16 cellular contexts compared by ENCODE assay signal in the genomic region with DNA sequence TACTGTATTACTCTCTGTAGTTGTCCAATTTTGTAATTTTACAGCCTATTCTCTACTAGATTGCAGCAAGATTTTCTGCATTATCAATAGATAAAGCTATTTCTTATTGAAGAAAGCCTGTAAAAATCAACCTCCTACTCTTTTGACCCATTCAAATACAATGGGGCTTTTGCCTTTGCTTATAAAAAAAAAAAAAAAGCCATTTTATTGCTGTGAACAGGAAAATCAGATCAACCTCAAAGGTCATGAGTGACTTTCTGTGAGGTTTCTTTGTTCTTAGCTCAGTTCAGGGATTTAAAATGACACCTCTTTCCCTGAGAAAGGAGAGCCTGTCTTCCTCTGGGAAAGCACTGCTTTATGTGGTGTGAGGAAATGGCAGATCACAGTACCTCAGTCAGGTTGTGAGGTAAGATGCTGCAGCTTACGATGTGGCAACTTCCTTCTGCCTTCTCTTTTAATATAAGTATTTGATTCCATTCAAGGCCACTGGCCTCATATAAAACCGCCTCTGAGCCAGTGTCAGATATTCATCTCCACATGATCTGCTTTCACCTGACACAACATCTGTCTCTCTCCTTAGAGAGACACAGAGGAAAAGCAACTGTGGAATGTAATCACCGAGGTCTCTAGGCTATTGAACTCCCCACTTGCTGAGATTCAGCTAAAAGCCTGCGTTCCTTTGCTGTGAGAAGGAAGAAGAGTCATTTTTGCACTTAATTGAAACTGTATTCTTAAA.
DNase-seq lines count a peak whose midpoint lies in the region; ATAC-seq and TF ChIP-seq lines count a peak whose summit lies in the region.
"Had no signal": no experiment of that assay in that cellular context is flagged by ENCODE, and none has a peak within 500 bp of the region (broad histone marks: within the 10 kb centered on the region; RNA-seq: fewer than 3 reads in every experiment).

No MANE protein-coding gene starts in this region.

- DNase-seq in NCI-H2171 (lab: John Stamatoyannopoulos, UW) (peak; percentile 23), SW480 (ENCODE audit: low spot score) (peak; percentile 11), left colon (no peak), posterior cingulate gyrus (no peak)
- DNase-seq in effector CD4-positive, alpha-beta T cell: no peak
- no peak for DNase-seq in activated naive CD8-positive, alpha-beta T cell treated with anti-CD3 and anti-CD28 coated beads, Interleukin-2, amount 50 U/mL, for 24 hours
- DNase-seq: BE2C; CD8-positive, alpha-beta T cell; IMR-90; NCI-H187 treated with DMSO at 0.1 percent for 48 hours; NCI-H2227 treated with DMSO at 0.1 percent for 48 hours; NCI-H69; Right ventricle myocardium superior had no signal

- H3K9ac ChIP-seq in parathyroid adenoma: no peak overlapping the region

- no peaks in the 10 kb centered on the region for H3K79me2 ChIP-seq in parathyroid adenoma

- H3K27ac ChIP-seq in parathyroid adenoma: no peak overlapping the region

- H3K27me3 Mint-ChIP-seq in activated naive CD8-positive, alpha-beta T cell treated with anti-CD3 and anti-CD28 coated beads, Interleukin-2, amount 50 U/mL, for 24 hours: peaks cover 2% of the 10 kb centered on the region

- no peaks in the 10 kb centered on the region for H3K4me1 Mint-ChIP-seq in activated naive CD8-positive, alpha-beta T cell treated with anti-CD3 and anti-CD28 coated beads, Interleukin-2, amount 50 U/mL, for 24 hours

- H3K4me3 ChIP-seq in parathyroid adenoma (ENCODE audit: low read depth, low read length): no peak overlapping the region
- H3K4me3 ChIP-seq: HAP-1 had no signal

- ATAC-seq in left colon: peak; percentile 27
- no peak for ATAC-seq in activated naive CD8-positive, alpha-beta T cell treated with anti-CD3 and anti-CD28 coated beads, Interleukin-2, amount 50 U/mL, for 24 hours
- ATAC-seq: CD8-positive, alpha-beta T cell; Panc1 had no signal

- peak overlapping the region; percentile 63 for H2AFZ ChIP-seq in parathyroid adenoma

- H3K9me3 Mint-ChIP-seq in activated naive CD8-positive, alpha-beta T cell treated with anti-CD3 and anti-CD28 coated beads, Interleukin-2, amount 50 U/mL, for 24 hours: peaks cover 9% of the 10 kb centered on the region

- no peaks in the 10 kb centered on the region for H3K36me3 Mint-ChIP-seq in activated naive CD8-positive, alpha-beta T cell treated with anti-CD3 and anti-CD28 coated beads, Interleukin-2, amount 50 U/mL, for 24 hours (ENCODE audit: low read depth)
- H3K36me3 Mint-ChIP-seq: CD8-positive, alpha-beta T cell had no signal

- no peaks in the 10 kb centered on the region for H3K4me1 ChIP-seq in parathyroid adenoma
- H3K4me1 ChIP-seq: BE2C had no signal

- TF ChIP-seq CTCF in parathyroid adenoma (IDR thresholded peaks at IDR 0.05): no peak

- no peaks in the 10 kb centered on the region for H3K27me3 ChIP-seq in parathyroid adenoma (ENCODE audit: control insufficient read depth, insufficient read depth, low read length)
- H3K27me3 ChIP-seq: BE2C had no signal

- H3K4me3 Mint-ChIP-seq in activated naive CD8-positive, alpha-beta T cell treated with anti-CD3 and anti-CD28 coated beads, Interleukin-2, amount 50 U/mL, for 24 hours: no peak overlapping the region
- H3K4me3 Mint-ChIP-seq: CD8-positive, alpha-beta T cell had no signal

- H3K4me2 ChIP-seq in parathyroid adenoma (ENCODE audit: low read length): no peak overlapping the region

- no peak overlapping the region for H3K27ac Mint-ChIP-seq in activated naive CD8-positive, alpha-beta T cell treated with anti-CD3 and anti-CD28 coated beads, Interleukin-2, amount 50 U/mL, for 24 hours
- H3K27ac Mint-ChIP-seq: CD8-positive, alpha-beta T cell had no signal

- no peaks in the 10 kb centered on the region for H3K36me3 ChIP-seq in parathyroid adenoma (ENCODE audit: control insufficient read depth, insufficient read depth, low read length)
- H3K36me3 ChIP-seq: BE2C, HAP-1 had no signal

- H3K9me3 ChIP-seq in parathyroid adenoma (ENCODE audit: control insufficient read depth, low read length): no peaks in the 10 kb centered on the region
- H3K9me3 ChIP-seq: BE2C had no signal

- intact Hi-C loops in left colon (cut with DNase I, micrococcal nuclease) (no loop called here), posterior cingulate gyrus (cut with DNase I) (no loop called here)

Comparison
In these comparisons a context has a peak if more than half of its experiments do, and no peak if none do; other contexts are left out.
1. DNase-seq: peak in NCI-H2171 (single experiment) and SW480 (single experiment); none in left colon (0 of 2), effector CD4-positive, alpha-beta T cell (single experiment), activated naive CD8-positive, alpha-beta T cell treated with anti-CD3 and anti-CD28 coated beads, Interleukin-2, amount 50 U/mL, for 24 hours (single experiment) and posterior cingulate gyrus (0 of 10).